Comparison of ENCODE assay signal across 8 cellular contexts in genomic region chr11:65625628-65626342, GRCh38. TPM values are rescaled to one million over a fixed set of nuclear protein-coding genes. Genes with fewer than 3 reads are reported as not detected.
DNase-seq lines count a peak whose midpoint lies in the region; TF ChIP-seq lines count a peak whose summit lies in the region.

No MANE protein-coding gene starts in this region.

- peaks cover 9% of the 10 kb centered on the region for H3K36me3 Mint-ChIP-seq in nephron progenitor cell (ENCODE audit: low read depth)

- peak; percentile 50 for TF ChIP-seq CTCF in epithelial cell of proximal tubule (conservative IDR thresholded peaks at IDR 0.05; ENCODE audit: low read depth, low read length)
- peak; percentile 56 for TF ChIP-seq CTCF in nephron progenitor cell (IDR thresholded peaks at IDR 0.05)

- no peaks in the 10 kb centered on the region for H3K9me3 Mint-ChIP-seq in nephron progenitor cell

- H3K27me3 Mint-ChIP-seq in nephron progenitor cell (ENCODE audit: low read depth, poor library complexity): no peaks in the 10 kb centered on the region

- no peak overlapping the region for H3K27ac Mint-ChIP-seq in nephron progenitor cell

- no peak overlapping the region for H3K4me3 Mint-ChIP-seq in nephron progenitor cell

- H3K4me3 ChIP-seq in epithelial cell of proximal tubule (ENCODE audit: low read depth, low read length): no peak overlapping the region

- no peaks in the 10 kb centered on the region for H3K4me1 Mint-ChIP-seq in nephron progenitor cell

- DNase-seq in GDM1 (lab: John Stamatoyannopoulos, UW) (peak; percentile 27), NCI-H1694 (lab: John Stamatoyannopoulos, UW) (peak; percentile 6), epithelial cell of proximal tubule (ENCODE audit: low read depth) (no peak), nephron progenitor cell (peak; percentile 53), ecto neural progenitor cell (ENCODE audit: low spot score) (no peak), amniotic stem cell (lab: John Stamatoyannopoulos, UW) (no peak), SK-N-DZ (ENCODE audit: low spot score) (no peak)
- peak; percentile 60 for DNase-seq in activated CD8-positive, alpha-beta memory T cell treated with anti-CD3 and anti-CD28 coated beads, Interleukin-2, amount 50 U/mL, for 4 hours

RNA-seq across cellular contexts. Expression of gene PCNX3, which starts 10.2 kb away (rescaled TPM):
- 35.9 and 41.6 TPM in 2 replicates for total RNA-seq in epithelial cell of proximal tubule
- polyA plus RNA-seq in SK-N-DZ (2014; cell fraction: cytosol; rRNA removed): 14.6 and 18.7 TPM in 2 replicates
- 37.3 and 48.4 TPM in 2 replicates for polyA plus RNA-seq in SK-N-DZ (2014; cell fraction: nucleus; rRNA removed)

RNA-seq across cellular contexts. Expression of gene MAP3K11, which starts 11.8 kb away (rescaled TPM):
- 55.0 and 55.3 TPM in 2 replicates for total RNA-seq in epithelial cell of proximal tubule
- polyA plus RNA-seq in SK-N-DZ (2014; cell fraction: cytosol; rRNA removed): 14.1 and 19.2 TPM in 2 replicates
- polyA plus RNA-seq in SK-N-DZ (2014; cell fraction: nucleus; rRNA removed): 13.2 and 13.3 TPM in 2 replicates

RNA-seq across cellular contexts. Expression of gene SIPA1, which starts 12.1 kb away (rescaled TPM):
- total RNA-seq in epithelial cell of proximal tubule: 45.5 and 66.5 TPM in 2 replicates
- polyA plus RNA-seq in SK-N-DZ (2014; cell fraction: cytosol; rRNA removed): 8.3 and 12.0 TPM in 2 replicates
- polyA plus RNA-seq in SK-N-DZ (2014; cell fraction: nucleus; rRNA removed): 7.1 and 14.1 TPM in 2 replicates

RNA-seq across cellular contexts. Expression of gene KCNK7, which starts 30.2 kb away (rescaled TPM):
- 0.17 TPM in 1 of 2 replicates, not detected in the other for total RNA-seq in epithelial cell of proximal tubule
- 0.19 and 0.38 TPM in 2 replicates for polyA plus RNA-seq in SK-N-DZ (2014; cell fraction: cytosol; rRNA removed)
- 1.6 and 2.0 TPM in 2 replicates for polyA plus RNA-seq in SK-N-DZ (2014; cell fraction: nucleus; rRNA removed)

RNA-seq across cellular contexts. Expression of gene RELA, which starts 36.9 kb away (rescaled TPM):
- total RNA-seq in epithelial cell of proximal tubule: 63.6 and 73.0 TPM in 2 replicates
- polyA plus RNA-seq in SK-N-DZ (2014; cell fraction: cytosol; rRNA removed): 23.5 and 37.3 TPM in 2 replicates
- polyA plus RNA-seq in SK-N-DZ (2014; cell fraction: nucleus; rRNA removed): 61.4 and 69.4 TPM in 2 replicates

Comparison
In these comparisons a context has a peak if more than half of its experiments do, and no peak if none do; other contexts are left out.
1. DNase-seq: peak in GDM1 (single experiment), NCI-H1694 (single experiment), activated CD8-positive, alpha-beta memory T cell treated with anti-CD3 and anti-CD28 coated beads, Interleukin-2, amount 50 U/mL, for 4 hours (single experiment) and nephron progenitor cell (single experiment); none in epithelial cell of proximal tubule (single experiment), ecto neural progenitor cell (single experiment), amniotic stem cell (single experiment) and SK-N-DZ (single experiment).